11 cellular contexts compared by ENCODE assay signal in genomic region chr7:148747274-148747673, GRCh38. TPM values are rescaled to one million over a fixed set of nuclear protein-coding genes. Genes with fewer than 3 reads are reported as not detected.
DNase-seq lines count a peak whose midpoint lies in the region; ATAC-seq and TF ChIP-seq lines count a peak whose summit lies in the region.
"Had no signal": no experiment of that assay in that cellular context is flagged by ENCODE, and none has a peak within 500 bp of the region (broad histone marks: within the 10 kb centered on the region; RNA-seq: fewer than 3 reads in every experiment).

No MANE protein-coding gene starts in this region.

- H3K27me3 ChIP-seq in mammary epithelial cell (ENCODE audit: insufficient read depth, low read length), result no peaks in the 10 kb centered on the region
- no peaks in the 10 kb centered on the region for H3K27me3 ChIP-seq in BE2C

- H3K27me3 Mint-ChIP-seq in MCF 10A (ENCODE audit: insufficient read depth, unreplicated experiment), result no peaks in the 10 kb centered on the region
- no peaks in the 10 kb centered on the region for H3K27me3 Mint-ChIP-seq in glutamatergic neuron (ENCODE audit: unreplicated experiment)
- no peaks in the 10 kb centered on the region for H3K27me3 Mint-ChIP-seq in stimulated activated memory B cell treated with anti-CD40 and anti-IgM and Interleukin-4, amounts not matched to agents 10 μg/mL and 1 μg/mL and 100 μg/mL, for 72 hours
- H3K27me3 Mint-ChIP-seq: dendritic cell treated with granulocyte-macrophage colony-stimulating factor and Interleukin-4, amounts not matched to agents 40 ng/mL and 50 ng/mL, for 4 days had no signal

- H2AFZ ChIP-seq in mammary epithelial cell (ENCODE audit: low read depth, low read length), result no peak overlapping the region

- no peak overlapping the region for H3K9ac ChIP-seq in mammary epithelial cell (ENCODE audit: insufficient read depth, low read length)

- intact Hi-C loops in mammary epithelial cell (cut with micrococcal nuclease) (no loop called here), MCF 10A (cut with micrococcal nuclease) (no loop called here)

- no TSS peak for BruUV-seq in mammary epithelial cell (replicated peaks; lab: Mats Ljungman, UMichigan)
- no TSS peak for BruUV-seq in MCF 10A (replicated peaks; lab: Mats Ljungman, UMichigan)

- POLR2A ChIA-PET in MCF 10A (lab: Yijun Ruan, JAX), result interaction anchor here (0.6 kb wide), 1 partner anchor 52 kb away, joined by 3 read pairs; no protein-coding TSS in a partner anchor

- no peaks in the 10 kb centered on the region for H4K20me1 ChIP-seq in mammary epithelial cell (ENCODE audit: insufficient read depth, low read length)

- ATAC-seq in stimulated activated memory B cell treated with anti-CD40 and anti-IgM and Interleukin-4, amounts not matched to agents 10 μg/mL and 1 μg/mL and 100 μg/mL, for 72 hours, result no peak
- no peak for ATAC-seq in stimulated activated naive CD8-positive, alpha-beta T cell treated with anti-CD3 and anti-CD28 coated beads, Interleukin-15, Interleukin-2, amounts not matched to agents 100 U/mL and 50 U/mL, for 24 hours

- H3K36me3 ChIP-seq in mammary epithelial cell (ENCODE audit: insufficient read depth, low read length) (peaks cover 5% of the 10 kb centered on the region), BE2C (peaks cover 18% of the 10 kb centered on the region)

- H3K9me3 Mint-ChIP-seq in MCF 10A (ENCODE audit: unreplicated experiment) (peaks cover 6% of the 10 kb centered on the region), glutamatergic neuron (ENCODE audit: unreplicated experiment) (peaks cover 7% of the 10 kb centered on the region)
- H3K9me3 Mint-ChIP-seq in stimulated activated memory B cell treated with anti-CD40 and anti-IgM and Interleukin-4, amounts not matched to agents 10 μg/mL and 1 μg/mL and 100 μg/mL, for 72 hours, result peaks cover 5% of the 10 kb centered on the region
- H3K9me3 Mint-ChIP-seq: dendritic cell treated with granulocyte-macrophage colony-stimulating factor and Interleukin-4, amounts not matched to agents 40 ng/mL and 50 ng/mL, for 4 days had no signal

- H3K9me3 ChIP-seq in mammary epithelial cell (replicated peaks; ENCODE audit: insufficient read depth, low read length), result no peaks in the 10 kb centered on the region
- H3K9me3 ChIP-seq in BE2C, result no peaks in the 10 kb centered on the region

- H3K4me1 ChIP-seq in mammary epithelial cell (ENCODE audit: insufficient read depth, low read length) (no peaks in the 10 kb centered on the region), BE2C (no peaks in the 10 kb centered on the region)

- no peak overlapping the region for H3K4me3 Mint-ChIP-seq in MCF 10A (ENCODE audit: unreplicated experiment)
- no peak overlapping the region for H3K4me3 Mint-ChIP-seq in glutamatergic neuron (ENCODE audit: unreplicated experiment)
- H3K4me3 Mint-ChIP-seq in stimulated activated memory B cell treated with anti-CD40 and anti-IgM and Interleukin-4, amounts not matched to agents 10 μg/mL and 1 μg/mL and 100 μg/mL, for 72 hours, result no peak overlapping the region
- H3K4me3 Mint-ChIP-seq: dendritic cell treated with granulocyte-macrophage colony-stimulating factor and Interleukin-4, amounts not matched to agents 40 ng/mL and 50 ng/mL, for 4 days had no signal

- H3K4me3 ChIP-seq in mammary epithelial cell (replicated peaks in 1 of 3; ENCODE audit: insufficient read depth in 1 of 3, low read depth in 2 of 3, low read length in 3 of 3), result no peak overlapping the region
- H3K4me3 ChIP-seq in BE2C (ENCODE audit: low read depth, low read length), result no peak overlapping the region

- no peak overlapping the region for H3K4me2 ChIP-seq in mammary epithelial cell (ENCODE audit: insufficient read depth, low read depth, low read length)

- CTCF ChIA-PET in mammary epithelial cell (lab: Charles Lee; ENCODE audit: low non-redundant PET), result interaction anchor here (0.6 kb wide), 1 partner anchor 125 kb away, joined by 3 read pairs; no protein-coding TSS in a partner anchor
- CTCF ChIA-PET in MCF 10A (lab: Yijun Ruan, JAX), result interaction anchor here (0.6 to 1.7 kb wide), 6 partner anchors 16 to 440 kb away, joined by 3 to 4 read pairs (median 4); no protein-coding TSS in a partner anchor

- TF ChIP-seq CTCF in mammary epithelial cell (conservative IDR thresholded peaks at IDR 0.05 in 1 of 2, IDR thresholded peaks at IDR 0.05 in 1 of 2; ENCODE audit: extremely low read depth in 1 of 2, insufficient read depth in 1 of 2, low read depth in 1 of 2, low read length in 2 of 2), result no peak
- no peak for TF ChIP-seq CTCF in MCF 10A (IDR thresholded peaks at IDR 0.05; ENCODE audit: unreplicated experiment)
- TF ChIP-seq CTCF in glutamatergic neuron (IDR thresholded peaks at IDR 0.05; ENCODE audit: partially characterized antibody, unreplicated experiment), result no peak
- no peak for TF ChIP-seq CTCF in BE2C (IDR thresholded peaks at IDR 0.05; ENCODE audit: low read depth, low read length)

- in situ Hi-C loops in mammary epithelial cell (cut with MboI; ENCODE audit: low sequenced_read_pairs in 2 of 2), result no loop called here

- TF ChIP-seq POLR2A in erythroblast (IDR thresholded peaks at IDR 0.05; ENCODE audit: low read length), result no peak

- 52% methylated on average over 3 of the region's 3 CpGs for WGBS in mammary epithelial cell (ENCODE audit: low coverage, missing lambda C conversion rate)

- no peak overlapping the region for H3K27ac ChIP-seq in mammary epithelial cell (ENCODE audit: insufficient read depth, low read depth, low read length)

- dilution Hi-C loops in mammary epithelial cell (cut with HindIII; ENCODE audit: low sequenced_read_pairs), result no loop called here

- H3K27ac Mint-ChIP-seq in MCF 10A (ENCODE audit: low read depth, unreplicated experiment), result no peak overlapping the region
- peak overlapping the region; percentile 34 for H3K27ac Mint-ChIP-seq in glutamatergic neuron (ENCODE audit: unreplicated experiment)
- peak overlapping the region; percentile 54 for H3K27ac Mint-ChIP-seq in stimulated activated memory B cell treated with anti-CD40 and anti-IgM and Interleukin-4, amounts not matched to agents 10 μg/mL and 1 μg/mL and 100 μg/mL, for 72 hours
- H3K27ac Mint-ChIP-seq: dendritic cell treated with granulocyte-macrophage colony-stimulating factor and Interleukin-4, amounts not matched to agents 40 ng/mL and 50 ng/mL, for 4 days had no signal

- peaks cover 67% of the 10 kb centered on the region for H3K79me2 ChIP-seq in mammary epithelial cell (ENCODE audit: insufficient read depth, low read length)

- no peaks in the 10 kb centered on the region for H3K4me1 Mint-ChIP-seq in MCF 10A (ENCODE audit: insufficient read depth, unreplicated experiment)
- peaks cover 8% of the 10 kb centered on the region for H3K4me1 Mint-ChIP-seq in glutamatergic neuron (ENCODE audit: low read depth, unreplicated experiment)
- peaks cover 16% of the 10 kb centered on the region for H3K4me1 Mint-ChIP-seq in stimulated activated memory B cell treated with anti-CD40 and anti-IgM and Interleukin-4, amounts not matched to agents 10 μg/mL and 1 μg/mL and 100 μg/mL, for 72 hours

- peaks cover 52% of the 10 kb centered on the region for H3K36me3 Mint-ChIP-seq in MCF 10A (ENCODE audit: insufficient read depth, unreplicated experiment)
- peaks cover 12% of the 10 kb centered on the region for H3K36me3 Mint-ChIP-seq in glutamatergic neuron (ENCODE audit: unreplicated experiment)
- peaks cover 51% of the 10 kb centered on the region for H3K36me3 Mint-ChIP-seq in stimulated activated memory B cell treated with anti-CD40 and anti-IgM and Interleukin-4, amounts not matched to agents 10 μg/mL and 1 μg/mL and 100 μg/mL, for 72 hours

- DNase-seq in mammary epithelial cell, result peak; percentile 19
- no peak for DNase-seq in MCF 10A (ENCODE audit: unreplicated experiment)
- DNase-seq in NCI-H524 treated with DMSO at 0.1 percent for 48 hours (lab: John Stamatoyannopoulos, UW), result peak; percentile 3
- DNase-seq in glutamatergic neuron, result no peak
- no peak for DNase-seq in stimulated activated naive CD8-positive, alpha-beta T cell treated with anti-CD3 and anti-CD28 coated beads, Interleukin-15, Interleukin-2, amounts not matched to agents 100 U/mL and 50 U/mL, for 24 hours
- DNase-seq in erythroblast (lab: John Stamatoyannopoulos, UW), result no peak
- no peak for DNase-seq in BE2C
- DNase-seq: activated gamma-delta T cell, Right ventricle myocardium superior had no signal

RNA-seq across cellular contexts. Expression of gene CUL1, which starts 48.6 kb away (rescaled TPM):
- total RNA-seq in mammary epithelial cell (10 to 100 TPM; 53.5 to 54.9 TPM), MCF 10A (2022) (41.2 and 49.2 TPM in 2 replicates), glutamatergic neuron (ENCODE audit: unreplicated experiment) (65.0 TPM)
- 47.8 TPM for polyA plus RNA-seq in mammary epithelial cell
- 38.9 TPM for polyA minus RNA-seq in mammary epithelial cell
- 31.4 TPM for polyA plus RNA-seq in BE2C (2012; ENCODE audit: insufficient read depth, insufficient read length, low read depth)

Comparison
In these comparisons a context has a peak if more than half of its experiments do, and no peak if none do; other contexts are left out.
1. DNase-seq: peak in mammary epithelial cell (single experiment) and NCI-H524 treated with DMSO at 0.1 percent for 48 hours (single experiment); none in MCF 10A (single experiment), glutamatergic neuron (single experiment), stimulated activated naive CD8-positive, alpha-beta T cell treated with anti-CD3 and anti-CD28 coated beads, Interleukin-15, Interleukin-2, amounts not matched to agents 100 U/mL and 50 U/mL, for 24 hours (single experiment), erythroblast (0 of 2) and BE2C (single experiment).